In the genomic region with DNA sequence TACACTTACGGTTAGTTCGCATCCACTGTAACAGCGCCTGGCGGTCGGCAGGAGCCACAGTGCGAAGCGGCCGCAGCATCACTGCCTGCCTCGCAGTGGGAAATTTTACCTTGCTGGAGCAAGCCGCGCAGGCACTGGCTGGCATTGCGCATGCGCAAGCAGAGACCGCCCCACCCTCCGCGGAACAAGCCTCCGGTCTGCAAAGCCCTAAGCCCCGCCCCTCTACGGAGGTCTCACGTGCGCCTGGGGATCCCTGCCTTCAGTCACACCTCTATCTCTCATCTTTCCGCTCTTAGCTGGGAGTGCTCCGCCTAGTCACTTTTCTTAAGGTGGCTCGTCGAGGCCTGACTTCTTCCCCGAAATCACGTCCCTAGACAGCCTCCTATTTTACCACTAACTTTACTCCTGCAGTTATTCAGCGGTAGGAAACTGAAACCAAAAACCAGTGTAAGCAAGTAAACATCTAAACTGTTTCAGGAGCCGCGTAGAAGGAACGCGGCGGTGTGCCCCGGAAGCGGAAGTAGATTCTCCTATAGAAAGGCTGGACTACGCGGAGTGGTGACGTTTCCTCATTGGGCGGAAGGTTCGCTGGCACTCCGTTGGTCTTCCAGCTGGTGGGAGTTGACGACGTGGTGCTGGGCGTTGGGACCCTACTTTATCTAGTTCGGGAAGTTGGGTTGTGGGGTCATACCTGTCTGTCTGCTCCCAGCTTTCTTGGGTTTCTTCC, we compare ENCODE assay signal across 1 cellular context.
TF ChIP-seq lines count a peak whose summit lies in the region.

Gene SRP54, plus strand, starts transcription at position 572 of the 727 bp plus-strand sequence. CDS start 13,718 bp downstream, outside the sequence.

TF ChIP-seq in HepG2, 621 proteins besides CTCF, POLR2A, EP300 and RAD21 (continued from another document and continues in another):
- peak; percentile 74; the same call in 1 of the 2 replicates for TF ChIP-seq ZNF142 (CRISPR knock-in tag; IDR thresholded peaks at IDR 0.05)
- peak; percentile 96 for TF ChIP-seq KDM3A (CRISPR knock-in tag; IDR thresholded peaks at IDR 0.05; ENCODE audit: low read depth)
- TF ChIP-seq ZNF713 (CRISPR knock-in tag; IDR thresholded peaks at IDR 0.05): no peak
- peak; percentile 65 for TF ChIP-seq ONECUT2 (CRISPR knock-in tag; IDR thresholded peaks at IDR 0.05)
- no peak for TF ChIP-seq ZNF558 (CRISPR knock-in tag; IDR thresholded peaks at IDR 0.05; ENCODE audit: borderline replicate concordance)
- peak; percentile 5; the same call in 1 of the 2 replicates for TF ChIP-seq ZBTB1 (CRISPR knock-in tag; IDR thresholded peaks at IDR 0.05; ENCODE audit: borderline replicate concordance)
- TF ChIP-seq, protein P1, sequence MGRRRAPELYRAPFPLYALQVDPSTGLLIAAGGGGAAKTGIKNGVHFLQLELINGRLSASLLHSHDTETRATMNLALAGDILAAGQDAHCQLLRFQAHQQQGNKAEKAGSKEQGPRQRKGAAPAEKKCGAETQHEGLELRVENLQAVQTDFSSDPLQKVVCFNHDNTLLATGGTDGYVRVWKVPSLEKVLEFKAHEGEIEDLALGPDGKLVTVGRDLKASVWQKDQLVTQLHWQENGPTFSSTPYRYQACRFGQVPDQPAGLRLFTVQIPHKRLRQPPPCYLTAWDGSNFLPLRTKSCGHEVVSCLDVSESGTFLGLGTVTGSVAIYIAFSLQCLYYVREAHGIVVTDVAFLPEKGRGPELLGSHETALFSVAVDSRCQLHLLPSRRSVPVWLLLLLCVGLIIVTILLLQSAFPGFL (CRISPR knock-in tag; IDR thresholded peaks at IDR 0.05): no peak; the same call in 1 of the 2 replicates
- TF ChIP-seq ARID5B (CRISPR knock-in tag; IDR thresholded peaks at IDR 0.05): peak; percentile 85
- peak; percentile 100 for TF ChIP-seq BRF2 (CRISPR knock-in tag; IDR thresholded peaks at IDR 0.05)
- TF ChIP-seq ZNF792 (CRISPR knock-in tag; IDR thresholded peaks at IDR 0.05): peak; percentile 98
- TF ChIP-seq, protein P2, sequence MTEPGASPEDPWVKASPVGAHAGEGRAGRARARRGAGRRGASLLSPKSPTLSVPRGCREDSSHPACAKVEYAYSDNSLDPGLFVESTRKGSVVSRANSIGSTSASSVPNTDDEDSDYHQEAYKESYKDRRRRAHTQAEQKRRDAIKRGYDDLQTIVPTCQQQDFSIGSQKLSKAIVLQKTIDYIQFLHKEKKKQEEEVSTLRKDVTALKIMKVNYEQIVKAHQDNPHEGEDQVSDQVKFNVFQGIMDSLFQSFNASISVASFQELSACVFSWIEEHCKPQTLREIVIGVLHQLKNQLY (CRISPR knock-in tag; IDR thresholded peaks at IDR 0.05): peak; percentile 88
- TF ChIP-seq SP5 (CRISPR knock-in tag; IDR thresholded peaks at IDR 0.05; ENCODE audit: borderline replicate concordance, low read depth): peak; percentile 97; the same call in 1 of the 2 replicates
- TF ChIP-seq ZNF703 (CRISPR knock-in tag; IDR thresholded peaks at IDR 0.05; ENCODE audit: borderline replicate concordance): peak; percentile 50
- no peak for TF ChIP-seq ZNF589 (CRISPR knock-in tag; conservative IDR thresholded peaks at IDR 0.05)
- TF ChIP-seq ZNF563 (CRISPR knock-in tag; IDR thresholded peaks at IDR 0.05): peak; percentile 98
- peak; percentile 77 for TF ChIP-seq ZNF75D (CRISPR knock-in tag; IDR thresholded peaks at IDR 0.05; ENCODE audit: borderline replicate concordance)
- TF ChIP-seq MZF1 (CRISPR knock-in tag; IDR thresholded peaks at IDR 0.05; ENCODE audit: borderline replicate concordance): peak; percentile 99; the same call in 1 of the 2 replicates
- TF ChIP-seq NFKB2 (CRISPR knock-in tag; IDR thresholded peaks at IDR 0.05; ENCODE audit: borderline replicate concordance): peak; percentile 98
- TF ChIP-seq ZNF598 (CRISPR knock-in tag; IDR thresholded peaks at IDR 0.05; ENCODE audit: borderline replicate concordance): peak; percentile 99
- TF ChIP-seq HCFC1 (IDR thresholded peaks at IDR 0.05; ENCODE audit: low read depth, low read length): peak; percentile 64
- peak; percentile 99 for TF ChIP-seq ZNF687 (CRISPR knock-in tag; IDR thresholded peaks at IDR 0.05)
- peak; percentile 99 for TF ChIP-seq ZNF430 (CRISPR knock-in tag; IDR thresholded peaks at IDR 0.05)
- TF ChIP-seq HMGXB4 (CRISPR knock-in tag; IDR thresholded peaks at IDR 0.05; ENCODE audit: borderline replicate concordance in 1 of 2, low read depth in 1 of 2): peak; percentile 98; a peak in 3 of 4 replicates
- TF ChIP-seq, protein P3, sequence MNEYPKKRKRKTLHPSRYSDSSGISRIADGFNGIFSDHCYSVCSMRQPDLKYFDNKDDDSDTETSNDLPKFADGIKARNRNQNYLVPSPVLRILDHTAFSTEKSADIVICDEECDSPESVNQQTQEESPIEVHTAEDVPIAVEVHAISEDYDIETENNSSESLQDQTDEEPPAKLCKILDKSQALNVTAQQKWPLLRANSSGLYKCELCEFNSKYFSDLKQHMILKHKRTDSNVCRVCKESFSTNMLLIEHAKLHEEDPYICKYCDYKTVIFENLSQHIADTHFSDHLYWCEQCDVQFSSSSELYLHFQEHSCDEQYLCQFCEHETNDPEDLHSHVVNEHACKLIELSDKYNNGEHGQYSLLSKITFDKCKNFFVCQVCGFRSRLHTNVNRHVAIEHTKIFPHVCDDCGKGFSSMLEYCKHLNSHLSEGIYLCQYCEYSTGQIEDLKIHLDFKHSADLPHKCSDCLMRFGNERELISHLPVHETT (CRISPR knock-in tag; conservative IDR thresholded peaks at IDR 0.05): peak; percentile 95
- TF ChIP-seq CC2D1A (CRISPR knock-in tag; IDR thresholded peaks at IDR 0.05): no peak; the same call in 1 of the 2 replicates
- peak; percentile 99 for TF ChIP-seq NCOA1 (CRISPR knock-in tag; IDR thresholded peaks at IDR 0.05)
- TF ChIP-seq ZNF367 (CRISPR knock-in tag; IDR thresholded peaks at IDR 0.05; ENCODE audit: borderline replicate concordance): no peak; the same call in 1 of the 2 replicates
- peak in 1 of 2 experiments; percentile 100; a peak in 2 of 4 replicates for TF ChIP-seq KLF16 (CRISPR knock-in tag; IDR thresholded peaks at IDR 0.05)
- TF ChIP-seq ZZZ3 (CRISPR knock-in tag; IDR thresholded peaks at IDR 0.05; ENCODE audit: borderline replicate concordance): no peak
